In genomic region chr5:149616727-149617284, GRCh38 we compare ENCODE assay signal across 11 cellular contexts. TPM values are rescaled to one million over a fixed set of nuclear protein-coding genes. Genes with fewer than 3 reads are reported as not detected.
DNase-seq lines count a peak whose midpoint lies in the region; ATAC-seq, FAIRE-seq and TF ChIP-seq lines count a peak whose summit lies in the region.
"Had no signal": no experiment of that assay in that cellular context is flagged by ENCODE, and none has a peak within 500 bp of the region (broad histone marks: within the 10 kb centered on the region; RNA-seq: fewer than 3 reads in every experiment).

No MANE protein-coding gene starts in this region.

- intact Hi-C loops in natural killer cell (cut with micrococcal nuclease), result no loop called here

- H3K4me3 ChIP-seq in SK-N-SH (ENCODE audit: low read depth in 2 of 2, low read length in 1 of 2), result no peak overlapping the region

- H3K4me1 ChIP-seq in SK-N-SH (ENCODE audit: control insufficient read depth in 1 of 2, insufficient read depth in 2 of 2, low read depth in 1 of 2, low read length in 1 of 2), result peaks cover 0 to 5% of the 10 kb centered on the region in 2 experiments; a peak in 1 of 4 replicates

- no peaks in the 10 kb centered on the region for H4K20me1 ChIP-seq in SK-N-SH (ENCODE audit: insufficient read depth)

- H2AFZ ChIP-seq in SK-N-SH (ENCODE audit: low read depth), result no peak overlapping the region

- no peak for TF ChIP-seq POLR2A in GM18505 (IDR thresholded peaks at IDR 0.05; ENCODE audit: borderline replicate concordance, extremely low read depth, insufficient read depth, insufficient read length)

- no peaks in the 10 kb centered on the region for H3F3A ChIP-seq in SK-N-SH (replicated peaks; ENCODE audit: insufficient read depth)

- no peak for DNase-seq in activated naive CD8-positive, alpha-beta T cell treated with anti-CD3 and anti-CD28 coated beads, Interleukin-2, amount 10 ng/mL, durations not matched to agents 7 days and 5 days
- DNase-seq in natural killer cell, result no peak
- DNase-seq in D721Med (ENCODE audit: insufficient read length, low spot score), result no peak
- no peak for DNase-seq in NCI-H187 treated with DMSO at 0.1 percent for 48 hours (lab: John Stamatoyannopoulos, UW)
- no peak for DNase-seq in SK-N-SH
- DNase-seq: H9, nucleus accumbens had no signal

- peaks cover 1% of the 10 kb centered on the region for H3K27me3 Mint-ChIP-seq in activated naive CD8-positive, alpha-beta T cell treated with anti-CD3 and anti-CD28 coated beads, Interleukin-2, amount 10 ng/mL, durations not matched to agents 7 days and 5 days
- no peaks in the 10 kb centered on the region for H3K27me3 Mint-ChIP-seq in natural killer cell (ENCODE audit: low read depth in 2 of 2)

- H3K9ac ChIP-seq in SK-N-SH, result no peak overlapping the region

- peaks cover 6% of the 10 kb centered on the region for H3K4me1 Mint-ChIP-seq in activated naive CD8-positive, alpha-beta T cell treated with anti-CD3 and anti-CD28 coated beads, Interleukin-2, amount 10 ng/mL, durations not matched to agents 7 days and 5 days
- H3K4me1 Mint-ChIP-seq in natural killer cell, result no peaks in the 10 kb centered on the region

- H3K9me3 ChIP-seq in SK-N-SH, result no peaks in the 10 kb centered on the region

- no peak for TF ChIP-seq EP300 in SK-N-SH (IDR thresholded peaks at IDR 0.05; ENCODE audit: borderline replicate concordance in 1 of 2, low read depth in 1 of 2, low read length in 1 of 2)

- H3K4me3 Mint-ChIP-seq in activated naive CD8-positive, alpha-beta T cell treated with anti-CD3 and anti-CD28 coated beads, Interleukin-2, amount 10 ng/mL, durations not matched to agents 7 days and 5 days, result no peak overlapping the region
- H3K4me3 Mint-ChIP-seq in natural killer cell, result no peak overlapping the region
- H3K4me3 Mint-ChIP-seq: H9 had no signal

- CTCF ChIA-PET in SK-N-SH (lab: Yijun Ruan, JAX), result interaction anchor here (0.8 to 4.6 kb wide), 6 partner anchors 11 to 299 kb away, joined by 3 to 46 read pairs (median 8); partner anchors contain the start of gene CSNK1A1

- 75% methylated on average over 3 of the region's 3 CpGs for WGBS in SK-N-SH (ENCODE audit: low lambda C conversion rate)

- H3K27ac ChIP-seq in SK-N-SH (ENCODE audit: low read depth in 2 of 2, low read length in 1 of 2), result no peak overlapping the region

- peak; percentile 60 for ATAC-seq in GM18505 (IDR thresholded peaks at IDR 0.05; ENCODE audit: unreplicated experiment)
- ATAC-seq in GM19452 (IDR thresholded peaks at IDR 0.05; ENCODE audit: unreplicated experiment), result peak; percentile 66
- ATAC-seq in HG02981 (IDR thresholded peaks at IDR 0.05; ENCODE audit: unreplicated experiment), result peak; percentile 71
- ATAC-seq in activated naive CD8-positive, alpha-beta T cell treated with anti-CD3 and anti-CD28 coated beads, Interleukin-2, amount 10 ng/mL, durations not matched to agents 7 days and 5 days (ENCODE audit: low read depth), result peak; percentile 44
- ATAC-seq in natural killer cell, result no peak

- H3K27ac Mint-ChIP-seq in activated naive CD8-positive, alpha-beta T cell treated with anti-CD3 and anti-CD28 coated beads, Interleukin-2, amount 10 ng/mL, durations not matched to agents 7 days and 5 days, result no peak overlapping the region
- no peak overlapping the region for H3K27ac Mint-ChIP-seq in natural killer cell
- H3K27ac Mint-ChIP-seq: H9 had no signal

- no peaks in the 10 kb centered on the region for H3K27me3 ChIP-seq in SK-N-SH (ENCODE audit: insufficient read depth)

- no peak overlapping the region for H3K4me2 ChIP-seq in SK-N-SH

- FAIRE-seq in D721Med (lab: Jason Lieb, UNC), result no peak
- FAIRE-seq: TTC549 had no signal

- H3K9me3 Mint-ChIP-seq in activated naive CD8-positive, alpha-beta T cell treated with anti-CD3 and anti-CD28 coated beads, Interleukin-2, amount 10 ng/mL, durations not matched to agents 7 days and 5 days, result no peaks in the 10 kb centered on the region
- H3K9me3 Mint-ChIP-seq in natural killer cell, result no peaks in the 10 kb centered on the region
- H3K9me3 Mint-ChIP-seq: H9 had no signal

- no peak for TF ChIP-seq CTCF in natural killer cell (IDR thresholded peaks at IDR 0.05)
- TF ChIP-seq CTCF in D721Med (IDR thresholded peaks at IDR 0.05; ENCODE audit: insufficient read depth, missing control alignments), result no peak
- no peak for TF ChIP-seq CTCF in SK-N-SH (IDR thresholded peaks at IDR 0.05)

- H3K79me2 ChIP-seq in SK-N-SH (ENCODE audit: insufficient read depth), result no peaks in the 10 kb centered on the region

- no peaks in the 10 kb centered on the region for H3K9me2 ChIP-seq in SK-N-SH

- POLR2A ChIA-PET in activated naive CD8-positive, alpha-beta T cell treated with anti-CD3 and anti-CD28 coated beads, Interleukin-2, amount 10 ng/mL, durations not matched to agents 7 days and 5 days (lab: Charles Lee), result no interaction called here
- POLR2A ChIA-PET in SK-N-SH (lab: Yijun Ruan, JAX), result no interaction called here

- no peaks in the 10 kb centered on the region for H3K36me3 ChIP-seq in SK-N-SH (replicated peaks in 1 of 2; ENCODE audit: control insufficient read depth in 1 of 2, insufficient read depth in 2 of 2, low read length in 1 of 2)

- no peaks in the 10 kb centered on the region for H3K36me3 Mint-ChIP-seq in activated naive CD8-positive, alpha-beta T cell treated with anti-CD3 and anti-CD28 coated beads, Interleukin-2, amount 10 ng/mL, durations not matched to agents 7 days and 5 days
- H3K36me3 Mint-ChIP-seq in natural killer cell, result no peaks in the 10 kb centered on the region

- no peak for TF ChIP-seq RAD21 in SK-N-SH (IDR thresholded peaks at IDR 0.05; ENCODE audit: low read length)

TF ChIP-seq in SK-N-SH, 30 proteins besides CTCF, POLR2A, EP300 and RAD21:
- no peak for TF ChIP-seq MEF2A (IDR thresholded peaks at IDR 0.05; ENCODE audit: borderline replicate concordance, low read depth)
- no peak for TF ChIP-seq FOXM1 (IDR thresholded peaks at IDR 0.05; ENCODE audit: low read depth)
- no peak for TF ChIP-seq GABPA (IDR thresholded peaks at IDR 0.05; ENCODE audit: low read depth)
- TF ChIP-seq GATA2 (CRISPR knock-in tag; IDR thresholded peaks at IDR 0.05), result no peak
- no peak for TF ChIP-seq IRF3 (IDR thresholded peaks at IDR 0.05; ENCODE audit: low read depth, low read length)
- TF ChIP-seq, protein P1, sequence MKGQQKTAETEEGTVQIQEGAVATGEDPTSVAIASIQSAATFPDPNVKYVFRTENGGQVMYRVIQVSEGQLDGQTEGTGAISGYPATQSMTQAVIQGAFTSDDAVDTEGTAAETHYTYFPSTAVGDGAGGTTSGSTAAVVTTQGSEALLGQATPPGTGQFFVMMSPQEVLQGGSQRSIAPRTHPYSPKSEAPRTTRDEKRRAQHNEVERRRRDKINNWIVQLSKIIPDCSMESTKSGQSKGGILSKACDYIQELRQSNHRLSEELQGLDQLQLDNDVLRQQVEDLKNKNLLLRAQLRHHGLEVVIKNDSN (IDR thresholded peaks at IDR 0.05; ENCODE audit: borderline replicate concordance, low read depth), result no peak
- TF ChIP-seq ELF1 (IDR thresholded peaks at IDR 0.05), result no peak
- TF ChIP-seq TEAD4 (IDR thresholded peaks at IDR 0.05; ENCODE audit: borderline replicate concordance, insufficient read depth), result no peak
- no peak for TF ChIP-seq JUND (IDR thresholded peaks at IDR 0.05)
- no peak for TF ChIP-seq YY1 (IDR thresholded peaks at IDR 0.05; ENCODE audit: low read depth)
TF ChIP-seq in SK-N-SH: peak in this region for 0.

RNA-seq across cellular contexts. Expression of gene ARHGEF37, which starts 35.5 kb away (rescaled TPM):
- under 1 TPM; 0.82 to 0.83 TPM for total RNA-seq in activated naive CD8-positive, alpha-beta T cell treated with anti-CD3 and anti-CD28 coated beads, Interleukin-2, amount 10 ng/mL, durations not matched to agents 7 days and 5 days
- total RNA-seq in natural killer cell, result 1 to 10 TPM in 1 of 3 donors, under 1 TPM in 1, not detected in 1; 0.61 to 2.6 TPM
- polyA plus RNA-seq in SK-N-SH (2012; rRNA removed), result 0.94 and 1.3 TPM in 2 replicates
- 0.76 and 1.1 TPM in 2 replicates for polyA plus RNA-seq in SK-N-SH (2012; cell fraction: cytosol; rRNA removed)
- polyA plus RNA-seq in SK-N-SH (2012; cell fraction: nucleus; rRNA removed), result 1.2 and 2.1 TPM in 2 replicates

Comparison
In these comparisons a context has a peak if more than half of its experiments do, and no peak if none do; other contexts are left out.
1. ATAC-seq: peak in GM18505 (single experiment), GM19452 (single experiment), HG02981 (single experiment) and activated naive CD8-positive, alpha-beta T cell treated with anti-CD3 and anti-CD28 coated beads, Interleukin-2, amount 10 ng/mL, durations not matched to agents 7 days and 5 days (single experiment); none in natural killer cell (0 of 3).